Comparison of ENCODE assay signal across 9 cellular contexts in the genomic region with DNA sequence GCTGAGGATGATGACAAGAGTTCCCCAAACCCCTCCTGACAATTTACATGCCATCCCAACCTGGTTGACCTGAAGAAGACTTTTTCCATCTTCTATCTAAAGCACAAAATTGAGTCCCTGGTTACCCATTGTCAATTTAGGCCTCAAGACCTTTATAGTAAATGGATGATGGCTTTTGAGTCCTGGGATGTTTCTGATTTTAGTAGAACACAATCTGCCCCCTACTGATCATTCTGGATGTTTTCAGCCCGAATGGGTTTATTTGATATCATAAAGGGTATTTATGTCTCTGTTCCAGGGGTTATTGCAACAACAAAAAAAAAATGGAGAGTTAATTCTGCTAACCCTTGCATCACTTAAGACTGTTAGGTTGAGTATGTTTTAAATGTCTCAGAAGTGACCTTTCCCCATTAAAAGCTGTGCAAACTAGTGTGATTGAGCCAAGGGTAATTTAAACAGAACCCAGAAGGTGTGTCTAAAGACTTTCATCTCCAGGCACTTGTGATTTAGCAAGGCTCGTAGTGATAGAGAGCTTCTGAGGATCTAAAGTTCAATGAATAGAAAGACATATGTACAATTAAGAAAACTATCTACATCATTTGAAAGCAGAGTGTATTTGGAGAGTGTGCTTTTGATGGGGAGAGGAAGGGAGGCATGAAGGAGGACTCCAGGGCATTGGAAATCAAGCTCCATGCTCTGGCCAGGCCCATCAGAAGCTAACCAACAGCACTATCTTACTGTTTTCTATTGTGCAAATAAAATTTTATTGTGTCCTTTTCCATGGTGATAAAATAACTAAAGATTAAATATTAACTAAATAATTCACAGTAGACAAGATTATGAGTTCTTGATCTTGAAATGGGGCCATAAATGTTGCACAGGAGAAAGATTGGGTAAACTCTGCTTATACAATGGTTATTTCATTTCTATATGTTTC.
DNase-seq lines count a peak whose midpoint lies in the region; ATAC-seq, FAIRE-seq and TF ChIP-seq lines count a peak whose summit lies in the region.
"Had no signal": no experiment of that assay in that cellular context is flagged by ENCODE, and none has a peak within 500 bp of the region (broad histone marks: within the 10 kb centered on the region; RNA-seq: fewer than 3 reads in every experiment).

No MANE protein-coding gene starts in this region.

- no peak overlapping the region for H2BK5ac ChIP-seq in H1 (ENCODE audit: low read depth, low read length)

- H2BK20ac ChIP-seq in H1 (ENCODE audit: low read length): no peak overlapping the region

- H3K79me2 ChIP-seq in H1 (ENCODE audit: control insufficient read depth in 1 of 2, insufficient read depth in 2 of 2, low read length in 2 of 2): no peaks in the 10 kb centered on the region

- H4K20me1 ChIP-seq in H1 (replicated peaks in 1 of 2; ENCODE audit: control insufficient read depth in 1 of 2, insufficient read depth in 2 of 2, low read length in 2 of 2): no peaks in the 10 kb centered on the region

- H3K9me3 ChIP-seq in H1 (ENCODE audit: insufficient read depth in 2 of 2, low read depth in 1 of 2, low read length in 1 of 2): no peaks in the 10 kb centered on the region
- H3K9me3 ChIP-seq in pancreas: no peaks in the 10 kb centered on the region
- H3K9me3 ChIP-seq: BLaER1 treated with 17β-estradiol and CSF1 and Interleukin-3, amounts not matched to agents 10 nM and 100 nM had no signal

- no peak overlapping the region for H2AFZ ChIP-seq in H1 (ENCODE audit: low read length)

- CTCF ChIA-PET in H1 (lab: Charles Lee; ENCODE audit: partially characterized antibody): interaction anchor here (0.7 to 3.6 kb wide), 33 partner anchors 8 to 412 kb away, joined by 3 to 40 read pairs (median 3); partner anchors contain the start of gene SPC25

- no peak for TF ChIP-seq EP300 in H1 (IDR thresholded peaks at IDR 0.05; ENCODE audit: borderline replicate concordance in 1 of 2, low read depth in 2 of 2, low read length in 2 of 2)

- H3K36me3 ChIP-seq in H1 (ENCODE audit: control insufficient read depth in 2 of 4, insufficient read depth in 4 of 4, low read length in 3 of 4): no peaks in the 10 kb centered on the region
- no peaks in the 10 kb centered on the region for H3K36me3 ChIP-seq in pancreas

- peak; percentile 82 to 93 (median 89) for ATAC-seq in pancreas

- no peak overlapping the region for H3K56ac ChIP-seq in H1 (replicated peaks; ENCODE audit: insufficient read length, low read depth, low read length)

- H2BK15ac ChIP-seq in H1 (ENCODE audit: low read length): no peak overlapping the region

- no peak overlapping the region for H2AK5ac ChIP-seq in H1 (ENCODE audit: low read depth, low read length)

- H3K4me2 ChIP-seq in H1 (ENCODE audit: insufficient read depth in 1 of 2, low read depth in 2 of 2, low read length in 2 of 2): no peak overlapping the region
- H3K4me2 ChIP-seq: BLaER1 treated with 17β-estradiol and CSF1 and Interleukin-3, amounts not matched to agents 10 nM and 100 nM had no signal

- no peak overlapping the region for H2BK120ac ChIP-seq in H1 (replicated peaks; ENCODE audit: low read depth, low read length)

- no peak overlapping the region for H3K27ac ChIP-seq in H1 (ENCODE audit: low read depth, low read length)
- H3K27ac ChIP-seq in pancreas: no peak overlapping the region
- H3K27ac ChIP-seq: BLaER1 treated with 17β-estradiol and CSF1 and Interleukin-3, amounts not matched to agents 10 nM and 100 nM had no signal

- H3K23ac ChIP-seq in H1 (ENCODE audit: insufficient read length): no peak overlapping the region

- H3K4me1 ChIP-seq in H1 (replicated peaks in 1 of 4; ENCODE audit: control insufficient read depth in 3 of 4, insufficient read depth in 4 of 4, low read length in 3 of 4) (0 out of 7 replicates have a peak, but pooled peaks cover 0 to 1% (median 0%) of the 10 kb centered on the region in 4 experiments), pancreas (peaks cover 0 to 14% (median 12%) of the 10 kb centered on the region in 3 donors)

- no peak overlapping the region for H3K18ac ChIP-seq in H1 (ENCODE audit: extremely low read depth, low read length)

- peak; percentile 51 to 62 for TF ChIP-seq RAD21 in H1 (IDR thresholded peaks at IDR 0.05 in 1 of 2, conservative IDR thresholded peaks at IDR 0.05 in 1 of 2; ENCODE audit: low read depth in 2 of 2, low read length in 2 of 2)

- POLR2A ChIA-PET in H1 (lab: Charles Lee; ENCODE audit: partially characterized antibody): no interaction called here

- H3K23me2 ChIP-seq in H1 (ENCODE audit: low read depth, low read length): no peaks in the 10 kb centered on the region

- H3K4me3 ChIP-seq in NB4 (ENCODE audit: low read depth, low read length) (no peak overlapping the region), H1 (ENCODE audit: extremely low read depth in 1 of 4, insufficient read depth in 2 of 4, low read depth in 3 of 4, low read length in 4 of 4) (no peak overlapping the region), pancreas (no peak overlapping the region)
- H3K4me3 ChIP-seq: BLaER1 treated with 17β-estradiol and CSF1 and Interleukin-3, amounts not matched to agents 10 nM and 100 nM had no signal

- intact Hi-C loops in pancreas (cut with DNase I): no loop called here

- no peak overlapping the region for H3K4ac ChIP-seq in H1 (replicated peaks; ENCODE audit: insufficient read length, low read depth, low read length)

- H4K91ac ChIP-seq in H1 (replicated peaks; ENCODE audit: insufficient read length, low read length): no peak overlapping the region

- no peak overlapping the region for H4K5ac ChIP-seq in H1 (ENCODE audit: insufficient read length, low read depth, low read length)

- TF ChIP-seq POLR2A in NB4 (IDR thresholded peaks at IDR 0.05; ENCODE audit: extremely low read depth, insufficient read length) (no peak), H1 (IDR thresholded peaks at IDR 0.05; ENCODE audit: control extremely low read depth in 1 of 2, low read depth in 2 of 2, low read length in 2 of 2) (no peak)

- H3K79me1 ChIP-seq in H1 (ENCODE audit: low read depth, low read length): no peaks in the 10 kb centered on the region

- DNase-seq in NCI-H748 (lab: John Stamatoyannopoulos, UW; ENCODE audit: unreplicated experiment): peak; percentile 42
- no peak for DNase-seq in NCI-H748 treated with DMSO at 0.1 percent for 48 hours (lab: John Stamatoyannopoulos, UW)
- peak; percentile 57 for DNase-seq in NB4 (ENCODE audit: low read depth)
- no peak for DNase-seq in H1 (ENCODE audit: low read depth in 1 of 2, low spot score in 2 of 2)
- DNase-seq in pancreas: peak in 2 of 6 donors; percentile 7 to 23
- DNase-seq in effector CD8-positive, alpha-beta T cell (lab: John Stamatoyannopoulos, UW): no peak
- no peak for DNase-seq in NCI-H446 treated with DMSO at 0.1 percent for 48 hours (lab: John Stamatoyannopoulos, UW)
- DNase-seq in activated CD8-positive, alpha-beta memory T cell treated with anti-CD3 and anti-CD28 coated beads, Interleukin-2, amount 50 U/mL, for 48 hours: no peak

- peak; percentile 19 for FAIRE-seq in H1 (lab: Jason Lieb, UNC)
- FAIRE-seq in pancreas (lab: Jason Lieb, UNC): no peak

- no peak overlapping the region for H3K14ac ChIP-seq in H1 (ENCODE audit: insufficient read length)

- WGBS in H1 (ENCODE audit: extremely low coverage in 1 of 2, insufficient coverage in 1 of 2, insufficient read length in 1 of 2, insufficient replicate concordance in 2 of 2, low coverage in 1 of 2, low lambda C conversion rate in 2 of 2, missing lambda C conversion rate in 1 of 2), 2 experiments: 70% methylated on average over 2 of the region's 2 CpGs; no CpG with 5 or more reads in 1 of the 2 experiments
- 27 to 29% methylated on average over 2 of the region's 2 CpGs for WGBS in pancreas, 2 donors

- TF ChIP-seq CTCF in NB4 (IDR thresholded peaks at IDR 0.05; ENCODE audit: low read depth, low read length) (peak; percentile 38), H1 (IDR thresholded peaks at IDR 0.05; ENCODE audit: control extremely low read depth in 1 of 3, insufficient read depth in 1 of 3, low read depth in 1 of 3, low read length in 3 of 3) (peak in 2 of 3 experiments; percentile 23 to 39; a peak in 2 of 4 replicates), pancreas (IDR thresholded peaks at IDR 0.05) (peak in 2 of 4 donors; percentile 13 to 17)

- H3K27me3 ChIP-seq in H1 (replicated peaks in 1 of 4; ENCODE audit: control insufficient read depth in 3 of 4, extremely low read depth in 1 of 4, insufficient read depth in 3 of 4, low read length in 3 of 4) (no peaks in the 10 kb centered on the region), pancreas (no peaks in the 10 kb centered on the region)
- H3K27me3 ChIP-seq: BLaER1 treated with 17β-estradiol and CSF1 and Interleukin-3, amounts not matched to agents 10 nM and 100 nM had no signal

- no peak overlapping the region for H3K9ac ChIP-seq in H1 (replicated peaks in 1 of 4; ENCODE audit: extremely low read depth in 1 of 4, low read depth in 3 of 4, low read length in 3 of 4)
- H3K9ac ChIP-seq: BLaER1 treated with 17β-estradiol and CSF1 and Interleukin-3, amounts not matched to agents 10 nM and 100 nM had no signal

- H4K8ac ChIP-seq in H1 (ENCODE audit: extremely low read depth, insufficient read depth, low read length): no peak overlapping the region

- no peak overlapping the region for H2BK12ac ChIP-seq in H1 (ENCODE audit: low read depth, low read length)

TF ChIP-seq in H1, 55 proteins besides CTCF, POLR2A, EP300 and RAD21:
- no peak for TF ChIP-seq GABPA (IDR thresholded peaks at IDR 0.05; ENCODE audit: borderline replicate concordance, insufficient read depth, low read length)
- no peak for TF ChIP-seq HDAC2 (IDR thresholded peaks at IDR 0.05; ENCODE audit: borderline replicate concordance in 1 of 2, low read depth in 2 of 2, low read length in 2 of 2)
- no peak for TF ChIP-seq RBBP5 (IDR thresholded peaks at IDR 0.05; ENCODE audit: borderline replicate concordance, low read depth, low read length)
- no peak for TF ChIP-seq BRCA1 (IDR thresholded peaks at IDR 0.05; ENCODE audit: low read depth, low read length)
- TF ChIP-seq POLR2AphosphoS5 (IDR thresholded peaks at IDR 0.05; ENCODE audit: low read depth, low read length): no peak
- TF ChIP-seq PHF8 (conservative IDR thresholded peaks at IDR 0.05; ENCODE audit: low read depth, low read length): no peak
- no peak for TF ChIP-seq JUND (IDR thresholded peaks at IDR 0.05; ENCODE audit: low read length)
- TF ChIP-seq YY1 (IDR thresholded peaks at IDR 0.05; ENCODE audit: low read depth, low read length): no peak
- TF ChIP-seq HDAC6 (IDR thresholded peaks at IDR 0.05; ENCODE audit: low read depth, low read length): no peak
- TF ChIP-seq BCL11A (IDR thresholded peaks at IDR 0.05; ENCODE audit: low read depth in 2 of 2, low read length in 2 of 2): no peak

Comparison
In these comparisons a context has a peak if more than half of its experiments do, and no peak if none do; other contexts are left out.
1. DNase-seq: peak in NCI-H748 (single experiment) and NB4 (single experiment); none in NCI-H748 treated with DMSO at 0.1 percent for 48 hours (single experiment), H1 (0 of 2), effector CD8-positive, alpha-beta T cell (single experiment), NCI-H446 treated with DMSO at 0.1 percent for 48 hours (single experiment) and activated CD8-positive, alpha-beta memory T cell treated with anti-CD3 and anti-CD28 coated beads, Interleukin-2, amount 50 U/mL, for 48 hours (single experiment).